ENCODE assay signal across 1 cellular context in the genomic region with DNA sequence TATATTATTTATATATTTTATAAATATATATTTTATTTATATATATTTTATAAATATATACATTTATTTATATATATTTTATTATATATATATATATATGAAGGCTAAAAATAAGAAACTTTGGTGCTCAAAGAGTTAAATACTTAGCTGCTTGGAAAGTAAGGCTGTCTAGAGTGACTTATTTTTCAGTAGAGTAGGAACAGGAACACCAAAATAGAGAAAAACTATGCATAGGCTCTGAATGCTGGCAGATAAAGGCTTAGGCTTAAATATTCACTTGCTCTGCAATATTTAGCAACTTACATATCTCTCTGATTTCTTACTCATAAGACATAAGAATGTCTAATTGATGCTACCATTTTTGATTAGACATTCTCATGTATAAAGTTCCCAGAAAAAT.
TF ChIP-seq lines count a peak whose summit lies in the region.

No MANE protein-coding gene starts in this region.

TF ChIP-seq in HepG2, 621 proteins besides CTCF, POLR2A, EP300 and RAD21 (continued from another document):
- TF ChIP-seq ZBTB40 (IDR thresholded peaks at IDR 0.05): no peak
- TF ChIP-seq ZBTB40 (CRISPR knock-in tag; IDR thresholded peaks at IDR 0.05): no peak
- TF ChIP-seq ZFP1 (CRISPR knock-in tag; IDR thresholded peaks at IDR 0.05): no peak
- TF ChIP-seq NFE2 (CRISPR knock-in tag; IDR thresholded peaks at IDR 0.05): no peak
- no peak for TF ChIP-seq ZNF138 (CRISPR knock-in tag; IDR thresholded peaks at IDR 0.05; ENCODE audit: low read depth)
- TF ChIP-seq, protein P1, sequence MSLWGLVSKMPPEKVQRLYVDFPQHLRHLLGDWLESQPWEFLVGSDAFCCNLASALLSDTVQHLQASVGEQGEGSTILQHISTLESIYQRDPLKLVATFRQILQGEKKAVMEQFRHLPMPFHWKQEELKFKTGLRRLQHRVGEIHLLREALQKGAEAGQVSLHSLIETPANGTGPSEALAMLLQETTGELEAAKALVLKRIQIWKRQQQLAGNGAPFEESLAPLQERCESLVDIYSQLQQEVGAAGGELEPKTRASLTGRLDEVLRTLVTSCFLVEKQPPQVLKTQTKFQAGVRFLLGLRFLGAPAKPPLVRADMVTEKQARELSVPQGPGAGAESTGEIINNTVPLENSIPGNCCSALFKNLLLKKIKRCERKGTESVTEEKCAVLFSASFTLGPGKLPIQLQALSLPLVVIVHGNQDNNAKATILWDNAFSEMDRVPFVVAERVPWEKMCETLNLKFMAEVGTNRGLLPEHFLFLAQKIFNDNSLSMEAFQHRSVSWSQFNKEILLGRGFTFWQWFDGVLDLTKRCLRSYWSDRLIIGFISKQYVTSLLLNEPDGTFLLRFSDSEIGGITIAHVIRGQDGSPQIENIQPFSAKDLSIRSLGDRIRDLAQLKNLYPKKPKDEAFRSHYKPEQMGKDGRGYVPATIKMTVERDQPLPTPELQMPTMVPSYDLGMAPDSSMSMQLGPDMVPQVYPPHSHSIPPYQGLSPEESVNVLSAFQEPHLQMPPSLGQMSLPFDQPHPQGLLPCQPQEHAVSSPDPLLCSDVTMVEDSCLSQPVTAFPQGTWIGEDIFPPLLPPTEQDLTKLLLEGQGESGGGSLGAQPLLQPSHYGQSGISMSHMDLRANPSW (CRISPR knock-in tag; IDR thresholded peaks at IDR 0.05; ENCODE audit: borderline replicate concordance): no peak
- TF ChIP-seq, protein P2, sequence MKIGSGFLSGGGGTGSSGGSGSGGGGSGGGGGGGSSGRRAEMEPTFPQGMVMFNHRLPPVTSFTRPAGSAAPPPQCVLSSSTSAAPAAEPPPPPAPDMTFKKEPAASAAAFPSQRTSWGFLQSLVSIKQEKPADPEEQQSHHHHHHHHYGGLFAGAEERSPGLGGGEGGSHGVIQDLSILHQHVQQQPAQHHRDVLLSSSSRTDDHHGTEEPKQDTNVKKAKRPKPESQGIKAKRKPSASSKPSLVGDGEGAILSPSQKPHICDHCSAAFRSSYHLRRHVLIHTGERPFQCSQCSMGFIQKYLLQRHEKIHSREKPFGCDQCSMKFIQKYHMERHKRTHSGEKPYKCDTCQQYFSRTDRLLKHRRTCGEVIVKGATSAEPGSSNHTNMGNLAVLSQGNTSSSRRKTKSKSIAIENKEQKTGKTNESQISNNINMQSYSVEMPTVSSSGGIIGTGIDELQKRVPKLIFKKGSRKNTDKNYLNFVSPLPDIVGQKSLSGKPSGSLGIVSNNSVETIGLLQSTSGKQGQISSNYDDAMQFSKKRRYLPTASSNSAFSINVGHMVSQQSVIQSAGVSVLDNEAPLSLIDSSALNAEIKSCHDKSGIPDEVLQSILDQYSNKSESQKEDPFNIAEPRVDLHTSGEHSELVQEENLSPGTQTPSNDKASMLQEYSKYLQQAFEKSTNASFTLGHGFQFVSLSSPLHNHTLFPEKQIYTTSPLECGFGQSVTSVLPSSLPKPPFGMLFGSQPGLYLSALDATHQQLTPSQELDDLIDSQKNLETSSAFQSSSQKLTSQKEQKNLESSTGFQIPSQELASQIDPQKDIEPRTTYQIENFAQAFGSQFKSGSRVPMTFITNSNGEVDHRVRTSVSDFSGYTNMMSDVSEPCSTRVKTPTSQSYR (CRISPR knock-in tag; IDR thresholded peaks at IDR 0.05; ENCODE audit: borderline replicate concordance): no peak
- TF ChIP-seq, protein P3, sequence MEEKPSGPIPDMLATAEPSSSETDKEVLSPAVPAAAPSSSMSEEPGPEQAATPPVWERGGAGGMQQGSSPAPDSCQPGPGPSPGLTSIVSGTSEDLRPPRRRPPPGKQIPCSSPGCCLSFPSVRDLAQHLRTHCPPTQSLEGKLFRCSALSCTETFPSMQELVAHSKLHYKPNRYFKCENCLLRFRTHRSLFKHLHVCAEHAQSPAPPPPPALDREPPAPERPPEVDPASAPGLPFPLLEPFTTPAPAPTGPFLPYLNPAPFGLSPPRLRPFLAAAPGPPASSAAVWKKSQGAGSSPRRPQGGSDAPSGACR (CRISPR knock-in tag; IDR thresholded peaks at IDR 0.05): no peak
- no peak for TF ChIP-seq ZNF614 (CRISPR knock-in tag; IDR thresholded peaks at IDR 0.05; ENCODE audit: borderline replicate concordance)
- no peak for TF ChIP-seq ZNF230 (CRISPR knock-in tag; IDR thresholded peaks at IDR 0.05)
- TF ChIP-seq MAZ (IDR thresholded peaks at IDR 0.05; ENCODE audit: borderline replicate concordance, low read depth, low read length): no peak
- no peak for TF ChIP-seq MAZ (CRISPR knock-in tag; IDR thresholded peaks at IDR 0.05; ENCODE audit: low read depth)
